22 cellular contexts compared by ENCODE assay signal in the genomic region with DNA sequence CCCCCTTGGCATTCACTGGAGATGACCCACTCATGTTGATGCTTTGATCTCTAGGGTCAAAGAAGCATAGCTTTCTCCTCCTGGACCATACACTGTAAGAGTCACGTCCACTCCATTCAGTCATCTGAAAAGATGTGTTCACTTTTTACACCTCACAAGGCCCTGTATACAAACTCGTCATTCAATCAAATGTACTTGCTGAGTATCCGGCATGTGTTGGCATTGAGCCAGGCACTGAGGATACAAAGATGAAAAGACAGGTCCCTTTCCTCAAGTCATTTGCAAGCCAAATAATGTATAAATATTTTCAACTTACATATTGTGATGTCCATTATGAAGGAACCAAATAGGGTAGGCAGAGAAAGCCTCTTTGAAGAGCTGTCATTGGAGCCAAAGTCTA. TPM values are rescaled to one million over a fixed set of nuclear protein-coding genes. Genes with fewer than 3 reads are reported as not detected.
DNase-seq lines count a peak whose midpoint lies in the region; ATAC-seq and TF ChIP-seq lines count a peak whose summit lies in the region.
"Had no signal": no experiment of that assay in that cellular context is flagged by ENCODE, and none has a peak within 500 bp of the region (broad histone marks: within the 10 kb centered on the region; RNA-seq: fewer than 3 reads in every experiment).

No MANE protein-coding gene starts in this region.

- no peak overlapping the region for H4K5ac ChIP-seq in mesendoderm (ENCODE audit: low read length)

- H2BK5ac ChIP-seq in mesendoderm (ENCODE audit: low read length): no peak overlapping the region

- H3K4ac ChIP-seq in mesendoderm (ENCODE audit: low read depth, low read length): no peak overlapping the region

- H3K79me2 ChIP-seq in mesendoderm (ENCODE audit: control insufficient read depth, insufficient read depth, low read length): no peaks in the 10 kb centered on the region

- H3K4me1 ChIP-seq in heart right ventricle (peaks cover 25 to 70% (median 52%) of the 10 kb centered on the region in 9 donors), mesendoderm (ENCODE audit: control insufficient read depth, low read depth, low read length) (peaks cover 9% of the 10 kb centered on the region)
- H3K4me1 ChIP-seq: SJSA1 had no signal

- H2BK15ac ChIP-seq in mesendoderm (replicated peaks; ENCODE audit: low read depth): no peak overlapping the region

- no peaks in the 10 kb centered on the region for H3K36me3 ChIP-seq in heart right ventricle
- no peaks in the 10 kb centered on the region for H3K36me3 ChIP-seq in mesendoderm (ENCODE audit: control insufficient read depth, insufficient read depth, low read length)
- H3K36me3 ChIP-seq: HAP-1, SJSA1 had no signal

- H3K9ac ChIP-seq in mesendoderm (ENCODE audit: low read length): no peak overlapping the region

- H3K27me3 ChIP-seq in heart right ventricle (peaks cover 0 to 20% (median 0%) of the 10 kb centered on the region in 7 donors), mesendoderm (ENCODE audit: insufficient read depth, low read length, poor library complexity) (no peaks in the 10 kb centered on the region)

- H3K23ac ChIP-seq in mesendoderm (ENCODE audit: low read length): no peak overlapping the region

- 42 to 46% methylated on average over 3 of the region's 3 CpGs for WGBS in heart right ventricle, 2 donors
- WGBS in mesendoderm (ENCODE audit: extremely low coverage, insufficient coverage, low lambda C conversion rate): no CpG with 5 or more reads among the region's 3 CpGs

- no peaks in the 10 kb centered on the region for H3K9me3 ChIP-seq in heart right ventricle
- H3K9me3 ChIP-seq: HAP-1, SJSA1 had no signal

- H3K4me3 ChIP-seq in heart right ventricle (no peak overlapping the region), mesendoderm (ENCODE audit: low read length) (no peak overlapping the region)
- H3K4me3 ChIP-seq: HAP-1, SJSA1 had no signal

- no peak overlapping the region for H4K8ac ChIP-seq in mesendoderm (ENCODE audit: low read depth, low read length)

- ATAC-seq in heart right ventricle (no peak), Right ventricle myocardium inferior (no peak), HG03108 (IDR thresholded peaks at IDR 0.05; ENCODE audit: unreplicated experiment) (no peak), HG03432 (IDR thresholded peaks at IDR 0.05; ENCODE audit: unreplicated experiment) (no peak)

- peak overlapping the region; percentile 55 for H2AK5ac ChIP-seq in mesendoderm (ENCODE audit: low read length)

- intact Hi-C loops in heart right ventricle (cut with DNase I) (no loop called here), Right ventricle myocardium inferior (cut with DNase I) (no loop called here)

- H3K4me2 ChIP-seq in mesendoderm (ENCODE audit: low read length): no peak overlapping the region

- H3K56ac ChIP-seq in mesendoderm (ENCODE audit: low read length): no peak overlapping the region

- peak; percentile 5 for DNase-seq in NCI-H1105 treated with DMSO at 0.1 percent for 48 hours (lab: John Stamatoyannopoulos, UW)
- DNase-seq in NCI-H1105 (lab: John Stamatoyannopoulos, UW): no peak
- DNase-seq in heart right ventricle: no peak
- DNase-seq in Right ventricle myocardium inferior (ENCODE audit: missing footprints): no peak
- peak; percentile 96 for DNase-seq in NCI-H526 treated with DMSO at 0.1 percent for 48 hours (lab: John Stamatoyannopoulos, UW)
- no peak for DNase-seq in mesendoderm
- DNase-seq: 8988T, C1 segment of cervical spinal cord, COR-L47, DMS53, MV-4-11, NCI-H1694 treated with DMSO at 0.1 percent for 48 hours, NCI-H226, RPMI8226, SW 1271 had no signal

- no peaks in the 10 kb centered on the region for H3K79me1 ChIP-seq in mesendoderm (ENCODE audit: low read length)

- no peak for TF ChIP-seq CTCF in heart right ventricle (IDR thresholded peaks at IDR 0.05)

- no peak overlapping the region for H2BK120ac ChIP-seq in mesendoderm (ENCODE audit: low read depth, low read length)

- no peak overlapping the region for H3K18ac ChIP-seq in mesendoderm (ENCODE audit: low read length)

- H3K27ac ChIP-seq in heart right ventricle: peak overlapping the region in 8 of 10 donors; percentile 12 to 92 (median 77)
- no peak overlapping the region for H3K27ac ChIP-seq in mesendoderm (ENCODE audit: low read depth, low read length)
- H3K27ac ChIP-seq: SJSA1 had no signal

RNA-seq across cellular contexts. Expression of a gene that starts 32.6 kb away (rescaled TPM):
- total RNA-seq in heart right ventricle (100 to 1,000 TPM; 111 to 137 (median 129) TPM), Right ventricle myocardium inferior (111 TPM)
- polyA plus RNA-seq in heart right ventricle: 10 to 100 TPM; 21.4 to 38.2 TPM
- 180 TPM for polyA plus RNA-seq in mesendoderm (2013, experiment 1 of 2)
- 182 TPM for polyA plus RNA-seq in mesendoderm (2013, experiment 2 of 2)

RNA-seq across cellular contexts. Expression of a gene that starts 34.0 kb away (rescaled TPM):
- total RNA-seq in heart right ventricle (10 to 100 TPM in 3 of 10 donors, 1 to 10 TPM in 7; 4.6 to 20.5 (median 7.9) TPM), Right ventricle myocardium inferior (13.1 TPM)
- polyA plus RNA-seq in heart right ventricle: 10 to 100 TPM; 12.8 to 41.0 TPM
- polyA plus RNA-seq in mesendoderm (2013, experiment 1 of 2): 2.2 TPM
- 2.3 TPM for polyA plus RNA-seq in mesendoderm (2013, experiment 2 of 2)
- total RNA-seq: HT-29, OCI-LY7, SJSA1 had no signal
- polyA plus RNA-seq: IgD-negative memory B cell had no signal

Comparison
In these comparisons a context has a peak if more than half of its experiments do, and no peak if none do; other contexts are left out.
1. DNase-seq: peak in NCI-H1105 treated with DMSO at 0.1 percent for 48 hours (single experiment) and NCI-H526 treated with DMSO at 0.1 percent for 48 hours (single experiment); none in NCI-H1105 (single experiment), heart right ventricle (0 of 2), Right ventricle myocardium inferior (single experiment) and mesendoderm (single experiment).